In the genomic region with DNA sequence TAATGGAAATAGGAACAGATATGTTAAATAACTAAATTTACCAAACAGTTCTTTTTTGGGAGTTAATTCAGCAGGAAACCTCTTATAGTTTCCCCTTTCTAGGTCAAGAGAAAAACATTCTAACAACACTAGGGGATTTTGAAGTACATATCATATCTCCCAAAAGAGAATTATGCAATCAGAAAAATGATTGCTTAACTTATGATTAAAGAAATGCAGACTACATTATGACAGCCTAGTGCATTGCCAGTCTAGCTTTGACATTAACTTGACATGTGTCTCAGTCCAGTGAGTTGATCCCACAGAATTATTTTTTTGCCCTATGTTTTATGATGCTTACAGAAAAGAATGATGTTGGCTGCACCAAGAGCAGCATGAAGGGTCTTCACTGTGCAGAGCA, we compare ENCODE assay signal across 26 cellular contexts.
"Had no signal": no experiment of that assay in that cellular context is flagged by ENCODE, and none has a peak within 500 bp of the region (broad histone marks: within the 10 kb centered on the region; RNA-seq: fewer than 3 reads in every experiment).

No MANE protein-coding gene starts in this region.

- H3K27me3 ChIP-seq: ascending aorta, body of pancreas had no signal

- H3K9me3 Mint-ChIP-seq: activated CD4-positive, alpha-beta memory T cell treated with anti-CD3 and anti-CD28 coated beads for 36 hours; activated CD4-positive, alpha-beta T cell treated with anti-CD3 and anti-CD28 coated beads, Interleukin-2, amount 10 ng/mL, durations not matched to agents 7 days and 5 days; activated naive CD4-positive, alpha-beta T cell treated with anti-CD3 and anti-CD28 coated beads, Interleukin-2, amount 10 ng/mL, durations not matched to agents 7 days and 5 days; activated naive CD8-positive, alpha-beta T cell treated with anti-CD3 and anti-CD28 coated beads for 36 hours; activated T-cell treated with anti-CD3 and anti-CD28 coated beads, Interleukin-2, amount 50 U/mL, for 72 hours; activated T-helper 2 cell treated with anti-CD3 and anti-CD28 coated beads, Interferon-gamma antibody, Interleukin-2, Interleukin-4, amounts not matched to agents 10 μg/mL and 5 μg/mL and 100 μg/mL, durations not matched to agents 14 hours and 24 hours and 36 hours had no signal

- H3K27ac ChIP-seq: ascending aorta, body of pancreas, VCaP had no signal

- H3K27ac Mint-ChIP-seq: activated CD4-positive, alpha-beta memory T cell treated with anti-CD3 and anti-CD28 coated beads for 36 hours; activated CD4-positive, alpha-beta T cell treated with anti-CD3 and anti-CD28 coated beads, Interleukin-2, amount 10 ng/mL, durations not matched to agents 7 days and 5 days; activated naive CD4-positive, alpha-beta T cell treated with anti-CD3 and anti-CD28 coated beads, Interleukin-2, amount 10 ng/mL, durations not matched to agents 7 days and 5 days; activated naive CD8-positive, alpha-beta T cell treated with anti-CD3 and anti-CD28 coated beads for 36 hours; activated T-cell treated with anti-CD3 and anti-CD28 coated beads, Interleukin-2, amount 50 U/mL, for 72 hours; activated T-helper 2 cell treated with anti-CD3 and anti-CD28 coated beads, Interferon-gamma antibody, Interleukin-2, Interleukin-4, amounts not matched to agents 10 μg/mL and 5 μg/mL and 100 μg/mL, durations not matched to agents 14 hours and 24 hours and 36 hours had no signal

- H3K9me3 ChIP-seq: ascending aorta, body of pancreas had no signal

- H3K4me1 ChIP-seq: ascending aorta, body of pancreas had no signal

- H3K36me3 ChIP-seq: ascending aorta had no signal

- H3K4me3 ChIP-seq: ascending aorta, body of pancreas had no signal

- DNase-seq: activated CD4-positive, alpha-beta memory T cell treated with anti-CD3 and anti-CD28 coated beads for 36 hours; activated CD4-positive, alpha-beta T cell treated with anti-CD3 and anti-CD28 coated beads, Interleukin-2, amount 10 ng/mL, durations not matched to agents 7 days and 5 days; activated CD4-positive, CD25-positive, alpha-beta regulatory T cell; activated gamma-delta T cell treated with Interleukin-2 at 50 U/mL for 16 hours; activated naive CD4-positive, alpha-beta T cell treated with anti-CD3 and anti-CD28 coated beads, Interleukin-2, amount 10 ng/mL, durations not matched to agents 7 days and 5 days; activated naive CD8-positive, alpha-beta T cell treated with anti-CD3 and anti-CD28 coated beads for 36 hours; activated T-cell treated with anti-CD3 and anti-CD28 coated beads for 4 hours; activated T-cell treated with anti-CD3 and anti-CD28 coated beads, Interleukin-2, amount 50 U/mL, for 72 hours; amniotic stem cell; body of pancreas; KG1; NCI-H1105 treated with DMSO at 0.1 percent for 48 hours; NCI-H1436 treated with DMSO at 0.1 percent for 48 hours; NCI-H187; NCI-H2081; NCI-H510A treated with DMSO at 0.1 percent for 48 hours; NCI-H69; NK-92 treated with Interleukin-12 subunit alpha and Interleukin-12 subunit beta, amount 100 ng/mL, for 24 hours; PC-3; SIG-M5; T-helper 2 cell; T1000 had no signal

- H3K4me3 Mint-ChIP-seq: activated CD4-positive, alpha-beta memory T cell treated with anti-CD3 and anti-CD28 coated beads for 36 hours; activated CD4-positive, alpha-beta T cell treated with anti-CD3 and anti-CD28 coated beads, Interleukin-2, amount 10 ng/mL, durations not matched to agents 7 days and 5 days; activated naive CD4-positive, alpha-beta T cell treated with anti-CD3 and anti-CD28 coated beads, Interleukin-2, amount 10 ng/mL, durations not matched to agents 7 days and 5 days; activated naive CD8-positive, alpha-beta T cell treated with anti-CD3 and anti-CD28 coated beads for 36 hours; activated T-cell treated with anti-CD3 and anti-CD28 coated beads, Interleukin-2, amount 50 U/mL, for 72 hours had no signal

- H3K36me3 Mint-ChIP-seq: activated CD4-positive, alpha-beta memory T cell treated with anti-CD3 and anti-CD28 coated beads for 36 hours; activated naive CD4-positive, alpha-beta T cell treated with anti-CD3 and anti-CD28 coated beads, Interleukin-2, amount 10 ng/mL, durations not matched to agents 7 days and 5 days; activated naive CD8-positive, alpha-beta T cell treated with anti-CD3 and anti-CD28 coated beads for 36 hours had no signal

- ATAC-seq: activated T-cell treated with anti-CD3 and anti-CD28 coated beads, Interleukin-2, amount 50 U/mL, for 72 hours; body of pancreas; PC-3 had no signal

- FAIRE-seq: RCC 7860 had no signal
